Comparison of ENCODE assay signal across 8 cellular contexts in the genomic region with DNA sequence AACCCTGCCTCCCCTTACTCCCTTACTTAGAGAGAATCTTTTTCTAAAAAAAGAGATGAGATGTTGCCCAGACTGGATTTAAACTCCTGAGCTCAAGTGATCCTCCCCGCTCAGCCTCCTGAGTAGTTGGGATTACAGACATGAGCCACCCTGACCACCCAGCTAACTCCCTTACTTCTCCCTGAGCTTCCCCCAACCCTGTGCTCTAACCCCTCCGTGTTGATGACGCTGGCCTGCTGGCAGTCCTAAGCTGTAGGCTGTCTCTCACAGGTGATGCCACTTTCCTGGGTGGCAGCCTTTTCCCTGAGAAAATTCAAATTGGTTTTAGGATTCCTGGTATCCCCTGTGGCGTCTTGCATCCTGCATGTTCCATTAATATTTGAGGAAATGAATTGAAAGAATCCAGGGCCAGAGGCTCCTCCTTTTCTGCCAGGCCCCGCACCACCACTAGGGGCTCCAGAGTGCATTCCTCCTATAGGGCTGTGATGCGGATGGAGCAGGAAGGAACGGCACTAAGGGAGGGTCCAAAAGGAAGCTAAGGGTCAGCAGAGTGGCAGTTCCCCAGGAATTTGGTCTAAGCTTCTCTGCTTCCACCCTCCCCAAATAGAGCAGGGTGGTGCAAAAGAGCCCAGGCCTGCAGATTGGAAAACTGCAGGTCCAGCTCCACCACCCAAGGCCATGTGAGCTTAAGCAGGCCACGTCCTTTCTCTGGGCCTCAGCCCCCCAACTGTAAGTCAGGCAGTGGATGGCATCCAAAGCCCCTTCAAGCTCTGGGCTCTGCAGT.
DNase-seq lines count a peak whose midpoint lies in the region; ATAC-seq, FAIRE-seq and TF ChIP-seq lines count a peak whose summit lies in the region.

No MANE protein-coding gene starts in this region.

- H3K27me3 ChIP-seq in mammary epithelial cell (ENCODE audit: insufficient read depth, low read length), result no peaks in the 10 kb centered on the region
- no peaks in the 10 kb centered on the region for H3K27me3 ChIP-seq in keratinocyte (ENCODE audit: control insufficient read depth, extremely low read depth, insufficient read depth, low read length)

- no peak overlapping the region for H3K27ac Mint-ChIP-seq in activated B cell treated with CpG ODN at 0.5 μM for 24 hours

- no peaks in the 10 kb centered on the region for H3K9me1 ChIP-seq in keratinocyte (ENCODE audit: control insufficient read depth, extremely low read depth, insufficient read depth, low read length)

- intact Hi-C loops in activated B cell treated with CpG ODN at 0.5 μM for 24 hours (cut with micrococcal nuclease), result loop anchor here (1.0 kb wide), 4 partner anchors 65 to 193 kb away; no protein-coding TSS in a partner anchor
- intact Hi-C loops in mammary epithelial cell (cut with micrococcal nuclease), result loop anchor here (1.0 kb wide), 2 partner anchors 101 to 122 kb away; partner anchors contain the start of gene DAPK2

- H3K9ac ChIP-seq in mammary epithelial cell (ENCODE audit: insufficient read depth, low read length) (no peak overlapping the region), keratinocyte (ENCODE audit: control insufficient read depth, extremely low read depth, insufficient read depth, low read length) (peak overlapping the region; percentile 13)

- no peaks in the 10 kb centered on the region for H4K20me1 ChIP-seq in mammary epithelial cell (ENCODE audit: insufficient read depth, low read length)
- H4K20me1 ChIP-seq in keratinocyte (ENCODE audit: control insufficient read depth, extremely low read depth, insufficient read depth, low read length), result no peaks in the 10 kb centered on the region

- H3K36me3 ChIP-seq in mammary epithelial cell (ENCODE audit: insufficient read depth, low read length), result no peaks in the 10 kb centered on the region
- H3K36me3 ChIP-seq in keratinocyte (ENCODE audit: control insufficient read depth in 2 of 2, extremely low read depth in 1 of 2, insufficient read depth in 2 of 2, low read length in 2 of 2), result no peaks in the 10 kb centered on the region

- 14% methylated on average over 8 of the region's 8 CpGs for WGBS in mammary epithelial cell (ENCODE audit: low coverage, missing lambda C conversion rate)

- dilution Hi-C loops in mammary epithelial cell (cut with HindIII; ENCODE audit: low sequenced_read_pairs), result loop anchor here (5.0 kb wide), 2 partner anchors 37 to 77 kb away; no protein-coding TSS in a partner anchor
- dilution Hi-C loops in keratinocyte (cut with MboI; ENCODE audit: extremely low pct_ligation_motif_present, low sequenced_read_pairs), result no loop called here

- H3K36me3 Mint-ChIP-seq in activated B cell treated with CpG ODN at 0.5 μM for 24 hours (ENCODE audit: low read depth), result no peaks in the 10 kb centered on the region

- CTCF ChIA-PET in activated B cell treated with CpG ODN at 0.5 μM for 24 hours (lab: Charles Lee) (interaction anchor here (0.8 to 5.6 kb wide), 25 partner anchors 9 to 193 kb away, joined by 3 to 39 read pairs (median 4); partner anchors contain the start of gene DAPK2), mammary epithelial cell (lab: Charles Lee; ENCODE audit: low non-redundant PET) (interaction anchor here (0.5 to 1.5 kb wide), 11 partner anchors 10 to 193 kb away, joined by 3 to 23 read pairs (median 5); partner anchors contain the start of genes CIAO2A and DAPK2)

- H3K79me2 ChIP-seq in mammary epithelial cell (ENCODE audit: insufficient read depth, low read length) (no peaks in the 10 kb centered on the region), keratinocyte (ENCODE audit: control insufficient read depth, insufficient read depth, low read length) (no peaks in the 10 kb centered on the region)

- no peak overlapping the region for H3K4me3 ChIP-seq in mammary epithelial cell (replicated peaks in 1 of 3; ENCODE audit: insufficient read depth in 1 of 3, low read depth in 2 of 3, low read length in 3 of 3)
- peak overlapping the region in 2 of 3 experiments; percentile 4 to 40 for H3K4me3 ChIP-seq in keratinocyte (ENCODE audit: control insufficient read depth in 2 of 3, extremely low read depth in 1 of 3, insufficient read depth in 2 of 3, low read depth in 1 of 3, low read length in 3 of 3)

- no peaks in the 10 kb centered on the region for H3K27me3 Mint-ChIP-seq in activated B cell treated with CpG ODN at 0.5 μM for 24 hours

- no peak overlapping the region for H3K4me3 Mint-ChIP-seq in activated B cell treated with CpG ODN at 0.5 μM for 24 hours

- H2AFZ ChIP-seq in mammary epithelial cell (ENCODE audit: low read depth, low read length) (peak overlapping the region; percentile 78), keratinocyte (ENCODE audit: control insufficient read depth, low read length) (peak overlapping the region; percentile 72)

- in situ Hi-C loops in mammary epithelial cell (cut with MboI; ENCODE audit: low sequenced_read_pairs in 2 of 2), result loop anchor here in 1 of 2 donors (5.0 kb wide), 1 partner anchor 107 kb away; no protein-coding TSS in a partner anchor

- no peak for FAIRE-seq in keratinocyte (lab: Jason Lieb, UNC)

- peaks cover 20% of the 10 kb centered on the region for H3K4me1 ChIP-seq in mammary epithelial cell (ENCODE audit: insufficient read depth, low read length)
- H3K4me1 ChIP-seq in keratinocyte (ENCODE audit: control insufficient read depth, extremely low read depth, insufficient read depth, low read length), result peaks cover 13% of the 10 kb centered on the region

- BruUV-seq in mammary epithelial cell (replicated peaks; lab: Mats Ljungman, UMichigan), result no TSS peak

- H3K27ac ChIP-seq in mammary epithelial cell (ENCODE audit: insufficient read depth, low read depth, low read length), result peak overlapping the region; percentile 41
- no peak overlapping the region for H3K27ac ChIP-seq in keratinocyte (ENCODE audit: control insufficient read depth, insufficient read depth, low read length)

- TF ChIP-seq CTCF in activated B cell treated with CpG ODN at 0.5 μM for 24 hours (IDR thresholded peaks at IDR 0.05) (peak; percentile 70), mammary epithelial cell (conservative IDR thresholded peaks at IDR 0.05 in 1 of 2, IDR thresholded peaks at IDR 0.05 in 1 of 2; ENCODE audit: extremely low read depth in 1 of 2, insufficient read depth in 1 of 2, low read depth in 1 of 2, low read length in 2 of 2) (peak; percentile 97 to 99), keratinocyte (optimal IDR thresholded peaks at IDR 0.05 in 1 of 3, IDR thresholded peaks at IDR 0.05 in 1 of 3, conservative IDR thresholded peaks at IDR 0.05 in 1 of 3; ENCODE audit: extremely low read depth in 1 of 3, insufficient read depth in 2 of 3, low read length in 3 of 3) (peak; percentile 77 to 98 (median 95))

- H3K4me2 ChIP-seq in mammary epithelial cell (ENCODE audit: insufficient read depth, low read depth, low read length), result peak overlapping the region; percentile 70
- peak overlapping the region; percentile 83 for H3K4me2 ChIP-seq in keratinocyte (ENCODE audit: control insufficient read depth, extremely low read depth, insufficient read depth, low read depth, low read length)

- H3K4me1 Mint-ChIP-seq in activated B cell treated with CpG ODN at 0.5 μM for 24 hours, result peaks cover 31% of the 10 kb centered on the region

- POLR2A ChIA-PET in activated B cell treated with CpG ODN at 0.5 μM for 24 hours (lab: Charles Lee), result interaction anchor here (1.0 kb wide), 1 partner anchor 112 kb away, joined by 3 read pairs; no protein-coding TSS in a partner anchor

- peak; percentile 89 for ATAC-seq in activated B cell treated with CpG ODN at 0.5 μM for 24 hours (ENCODE audit: low read depth)
- ATAC-seq in HG03378 (IDR thresholded peaks at IDR 0.05; ENCODE audit: unreplicated experiment), result no peak

- H3K9me3 Mint-ChIP-seq in activated B cell treated with CpG ODN at 0.5 μM for 24 hours, result no peaks in the 10 kb centered on the region

- DNase-seq in NCI-H2081 (lab: John Stamatoyannopoulos, UW) (peak; percentile 35), NCI-H2081 treated with DMSO at 0.1 percent for 48 hours (lab: John Stamatoyannopoulos, UW) (no peak), NCI-H146 (lab: John Stamatoyannopoulos, UW) (peak; percentile 40), activated B cell treated with CpG ODN at 0.5 μM for 24 hours (peak; percentile 52), mammary epithelial cell (peak; percentile 61), keratinocyte (ENCODE audit: low read depth, low spot score) (no peak)
- peak; percentile 75 to 78 for DNase-seq in stimulated activated CD4-positive, alpha-beta T cell treated with anti-CD3 and anti-CD28 coated beads, Interleukin-2, amount 100 ng/mL, for 24 hours

- H3K9me3 ChIP-seq in mammary epithelial cell (replicated peaks; ENCODE audit: insufficient read depth, low read length) (no peaks in the 10 kb centered on the region), keratinocyte (ENCODE audit: control insufficient read depth, low read depth, low read length) (no peaks in the 10 kb centered on the region)

Comparison
In these comparisons a context has a peak if more than half of its experiments do, and no peak if none do; other contexts are left out.
1. DNase-seq: peak in NCI-H2081 (2 of 2), NCI-H146 (single experiment), activated B cell treated with CpG ODN at 0.5 μM for 24 hours (single experiment), mammary epithelial cell (single experiment) and stimulated activated CD4-positive, alpha-beta T cell treated with anti-CD3 and anti-CD28 coated beads, Interleukin-2, amount 100 ng/mL, for 24 hours (2 of 2); none in NCI-H2081 treated with DMSO at 0.1 percent for 48 hours (single experiment) and keratinocyte (single experiment).
2. H3K4me3 ChIP-seq: peak in keratinocyte (2 of 3); none in mammary epithelial cell (0 of 3).
3. Peak in every context shown above with its lines, with median percentiles within 50 percentile points of each other: CTCF ChIP-seq.